1 cellular context compared by ENCODE assay signal in genomic region chr18:31821452-31822171, GRCh38.
TF ChIP-seq lines count a peak whose summit lies in the region.

No MANE protein-coding gene starts in this region.

TF ChIP-seq in K562, 482 proteins besides CTCF, POLR2A, EP300 and RAD21 (continues in another document):
- peak; percentile 89 for TF ChIP-seq CCNT2 (IDR thresholded peaks at IDR 0.05; ENCODE audit: borderline replicate concordance, extremely low read depth, insufficient read length, low read depth, low read length)
- TF ChIP-seq ZNF644 (tag; IDR thresholded peaks at IDR 0.05; ENCODE audit: low read depth) = peak; percentile 91
- no peak for TF ChIP-seq HDGF (IDR thresholded peaks at IDR 0.05)
- no peak for TF ChIP-seq MCM7 (IDR thresholded peaks at IDR 0.05)
- TF ChIP-seq JUND (IDR thresholded peaks at IDR 0.05; ENCODE audit: borderline replicate concordance, low read depth, low read length) = peak; percentile 31; the same call in 1 of the 2 replicates
- no peak; the same call in 1 of the 3 replicates for TF ChIP-seq JUND (tag; IDR thresholded peaks at IDR 0.05; ENCODE audit: borderline replicate concordance, low read depth, low read length)
- no peak; the same call in 1 of the 2 replicates for TF ChIP-seq ZNF584 (CRISPR knock-in tag; IDR thresholded peaks at IDR 0.05; ENCODE audit: low read depth)
- TF ChIP-seq CC2D1A (IDR thresholded peaks at IDR 0.05) = peak; percentile 85; the same call in 1 of the 2 replicates
- TF ChIP-seq MYC (IDR thresholded peaks at IDR 0.05; ENCODE audit: low read depth, low read length) = peak; percentile 31; the same call in 1 of the 2 replicates
- TF ChIP-seq MYC (CRISPR knock-in tag; IDR thresholded peaks at IDR 0.05; ENCODE audit: borderline replicate concordance, low read depth) = no peak
- 0 out of 2 replicates have a peak, but pooled peaks have one; percentile 46 for TF ChIP-seq ZNF76 (CRISPR knock-in tag; IDR thresholded peaks at IDR 0.05; ENCODE audit: borderline replicate concordance)
- no peak for TF ChIP-seq FOXP1 (CRISPR knock-in tag; IDR thresholded peaks at IDR 0.05)
- peak; percentile 92 for TF ChIP-seq PHB2 (IDR thresholded peaks at IDR 0.05; ENCODE audit: low read depth)
- TF ChIP-seq CHAMP1 (IDR thresholded peaks at IDR 0.05) = peak; percentile 23; the same call in 1 of the 2 replicates
- TF ChIP-seq ZNF239 (CRISPR knock-in tag; IDR thresholded peaks at IDR 0.05) = peak; percentile 66
- peak; percentile 54; the same call in 1 of the 2 replicates for TF ChIP-seq ATF7 (IDR thresholded peaks at IDR 0.05)
- peak; percentile 66 to 84; a peak in 2 of 4 replicates for TF ChIP-seq ARNT (IDR thresholded peaks at IDR 0.05)
- TF ChIP-seq SPI1 (IDR thresholded peaks at IDR 0.05; ENCODE audit: borderline replicate concordance, low read depth, low read length) = peak; percentile 48
- peak; percentile 75 for TF ChIP-seq HINFP (tag; conservative IDR thresholded peaks at IDR 0.05; ENCODE audit: low read depth)
- TF ChIP-seq GATAD2A (IDR thresholded peaks at IDR 0.05) = 0 out of 2 replicates have a peak, but pooled peaks have one; percentile 56
- TF ChIP-seq ZNF184 (CRISPR knock-in tag; IDR thresholded peaks at IDR 0.05) = no peak
- TF ChIP-seq JUN (IDR thresholded peaks at IDR 0.05; ENCODE audit: borderline replicate concordance, low read depth, low read length) = no peak
- no peak for TF ChIP-seq JUN (CRISPR knock-in tag; IDR thresholded peaks at IDR 0.05; ENCODE audit: borderline replicate concordance)
- TF ChIP-seq U2AF1 (optimal IDR thresholded peaks at IDR 0.05; ENCODE audit: low read depth, low read length) = no peak
- TF ChIP-seq, protein P1, sequence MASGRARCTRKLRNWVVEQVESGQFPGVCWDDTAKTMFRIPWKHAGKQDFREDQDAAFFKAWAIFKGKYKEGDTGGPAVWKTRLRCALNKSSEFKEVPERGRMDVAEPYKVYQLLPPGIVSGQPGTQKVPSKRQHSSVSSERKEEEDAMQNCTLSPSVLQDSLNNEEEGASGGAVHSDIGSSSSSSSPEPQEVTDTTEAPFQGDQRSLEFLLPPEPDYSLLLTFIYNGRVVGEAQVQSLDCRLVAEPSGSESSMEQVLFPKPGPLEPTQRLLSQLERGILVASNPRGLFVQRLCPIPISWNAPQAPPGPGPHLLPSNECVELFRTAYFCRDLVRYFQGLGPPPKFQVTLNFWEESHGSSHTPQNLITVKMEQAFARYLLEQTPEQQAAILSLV (tag; IDR thresholded peaks at IDR 0.05) = peak; percentile 46; the same call in 1 of the 2 replicates
- peak; percentile 97 for TF ChIP-seq CBFA2T2 (conservative IDR thresholded peaks at IDR 0.05)
- TF ChIP-seq TRIM24 (IDR thresholded peaks at IDR 0.05) = peak; percentile 95
- TF ChIP-seq FOXM1 (IDR thresholded peaks at IDR 0.05; ENCODE audit: low read depth) = peak; percentile 85
- TF ChIP-seq FOXM1 (CRISPR knock-in tag; IDR thresholded peaks at IDR 0.05; ENCODE audit: low read depth) = no peak
- TF ChIP-seq TEAD4 (IDR thresholded peaks at IDR 0.05; ENCODE audit: low read length) = peak; percentile 96
- 0 out of 2 replicates have a peak, but pooled peaks have one; percentile 25 for TF ChIP-seq TEAD4 (CRISPR knock-in tag; IDR thresholded peaks at IDR 0.05; ENCODE audit: borderline replicate concordance)
- no peak for TF ChIP-seq ZNF655 (CRISPR knock-in tag; IDR thresholded peaks at IDR 0.05)
- peak; percentile 83 for TF ChIP-seq FOSL1 (tag; conservative IDR thresholded peaks at IDR 0.05)
- TF ChIP-seq CBX1 (IDR thresholded peaks at IDR 0.05; ENCODE audit: low read depth) = no peak
- TF ChIP-seq E2F3 (CRISPR knock-in tag; IDR thresholded peaks at IDR 0.05) = 0 out of 2 replicates have a peak, but pooled peaks have one; percentile 47
- no peak for TF ChIP-seq ZNF780A (CRISPR knock-in tag; IDR thresholded peaks at IDR 0.05)
- peak in 1 of 3 experiments; percentile 71; a peak in 2 of 6 replicates for TF ChIP-seq ZBTB11 (CRISPR knock-in tag; IDR thresholded peaks at IDR 0.05)
- TF ChIP-seq, protein P2, sequence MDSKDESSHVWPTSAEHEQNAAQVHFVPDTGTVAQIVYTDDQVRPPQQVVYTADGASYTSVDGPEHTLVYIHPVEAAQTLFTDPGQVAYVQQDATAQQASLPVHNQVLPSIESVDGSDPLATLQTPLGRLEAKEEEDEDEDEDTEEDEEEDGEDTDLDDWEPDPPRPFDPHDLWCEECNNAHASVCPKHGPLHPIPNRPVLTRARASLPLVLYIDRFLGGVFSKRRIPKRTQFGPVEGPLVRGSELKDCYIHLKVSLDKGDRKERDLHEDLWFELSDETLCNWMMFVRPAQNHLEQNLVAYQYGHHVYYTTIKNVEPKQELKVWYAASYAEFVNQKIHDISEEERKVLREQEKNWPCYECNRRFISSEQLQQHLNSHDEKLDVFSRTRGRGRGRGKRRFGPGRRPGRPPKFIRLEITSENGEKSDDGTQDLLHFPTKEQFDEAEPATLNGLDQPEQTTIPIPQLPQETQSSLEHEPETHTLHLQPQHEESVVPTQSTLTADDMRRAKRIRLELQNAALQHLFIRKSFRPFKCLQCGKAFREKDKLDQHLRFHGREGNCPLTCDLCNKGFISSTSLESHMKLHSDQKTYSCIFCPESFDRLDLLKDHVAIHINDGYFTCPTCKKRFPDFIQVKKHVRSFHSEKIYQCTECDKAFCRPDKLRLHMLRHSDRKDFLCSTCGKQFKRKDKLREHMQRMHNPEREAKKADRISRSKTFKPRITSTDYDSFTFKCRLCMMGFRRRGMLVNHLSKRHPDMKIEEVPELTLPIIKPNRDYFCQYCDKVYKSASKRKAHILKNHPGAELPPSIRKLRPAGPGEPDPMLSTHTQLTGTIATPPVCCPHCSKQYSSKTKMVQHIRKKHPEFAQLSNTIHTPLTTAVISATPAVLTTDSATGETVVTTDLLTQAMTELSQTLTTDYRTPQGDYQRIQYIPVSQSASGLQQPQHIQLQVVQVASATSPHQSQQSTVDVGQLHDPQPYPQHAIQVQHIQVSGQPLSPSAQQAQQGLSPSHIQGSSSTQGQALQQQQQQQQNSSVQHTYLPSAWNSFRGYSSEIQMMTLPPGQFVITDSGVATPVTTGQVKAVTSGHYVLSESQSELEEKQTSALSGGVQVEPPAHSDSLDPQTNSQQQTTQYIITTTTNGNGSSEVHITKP (IDR thresholded peaks at IDR 0.05; ENCODE audit: partially characterized antibody) = peak; percentile 24
- 0 out of 2 replicates have a peak, but pooled peaks have one; percentile 67 for TF ChIP-seq HMG20A (CRISPR knock-in tag; conservative IDR thresholded peaks at IDR 0.05)
- peak; percentile 93 for TF ChIP-seq SMARCA4 (IDR thresholded peaks at IDR 0.05)
- TF ChIP-seq DPF2 (IDR thresholded peaks at IDR 0.05) = peak; percentile 88
- peak; percentile 61 for TF ChIP-seq ZBTB17 (CRISPR knock-in tag; IDR thresholded peaks at IDR 0.05)
- TF ChIP-seq ZNF444 (CRISPR knock-in tag; IDR thresholded peaks at IDR 0.05) = 0 out of 2 replicates have a peak, but pooled peaks have one; percentile 31
- TF ChIP-seq MAZ (CRISPR knock-in tag; conservative IDR thresholded peaks at IDR 0.05 in 1 of 2, IDR thresholded peaks at IDR 0.05 in 1 of 2) = peak in 1 of 2 experiments; percentile 68; a peak in 2 of 4 replicates
- peak; percentile 70 for TF ChIP-seq STAT5A (IDR thresholded peaks at IDR 0.05; ENCODE audit: borderline replicate concordance, low read length)
- peak; percentile 85 for TF ChIP-seq BHLHE40 (IDR thresholded peaks at IDR 0.05; ENCODE audit: low read length)
- 0 out of 2 replicates have a peak, but pooled peaks have one; percentile 34 for TF ChIP-seq CREB1 (IDR thresholded peaks at IDR 0.05)
- TF ChIP-seq CREB1 (CRISPR knock-in tag; IDR thresholded peaks at IDR 0.05) = no peak
- TF ChIP-seq ZNF197 (CRISPR knock-in tag; IDR thresholded peaks at IDR 0.05; ENCODE audit: low read depth) = peak; percentile 68; the same call in 1 of the 2 replicates
